ENCODE assay signal across 8 cellular contexts in genomic region chr1:173869108-173869359, GRCh38. TPM values are rescaled to one million over a fixed set of nuclear protein-coding genes. Genes with fewer than 3 reads are reported as not detected.
A peak's percentile ranks its signal among the peaks of the same experiment; 100 is the strongest.
DNase-seq lines count a peak whose midpoint lies in the region; ATAC-seq and TF ChIP-seq lines count a peak whose summit lies in the region.

No MANE protein-coding gene starts in this region.

- H2BK5ac ChIP-seq in mesendoderm (ENCODE audit: low read length) = no peak overlapping the region

- peak overlapping the region; percentile 61 for H3K18ac ChIP-seq in mesendoderm (ENCODE audit: low read length)

- no peak overlapping the region for H2AK5ac ChIP-seq in mesendoderm (ENCODE audit: low read length)

- H3K9me3 ChIP-seq in cardiac muscle cell (ENCODE audit: low read depth) = no peaks in the 10 kb centered on the region
- H3K9me3 ChIP-seq in body of pancreas = no peaks in the 10 kb centered on the region
- no peaks in the 10 kb centered on the region for H3K9me3 ChIP-seq in uterus

- H4K8ac ChIP-seq in mesendoderm (ENCODE audit: low read depth, low read length) = no peak overlapping the region

- no peak overlapping the region for H3K4ac ChIP-seq in mesendoderm (ENCODE audit: low read depth, low read length)

- peaks cover 11% of the 10 kb centered on the region for H3K79me1 ChIP-seq in mesendoderm (ENCODE audit: low read length)

- no peaks in the 10 kb centered on the region for H3K27me3 ChIP-seq in cardiac muscle cell
- H3K27me3 ChIP-seq in body of pancreas = no peaks in the 10 kb centered on the region
- H3K27me3 ChIP-seq in mesendoderm (ENCODE audit: insufficient read depth, low read length, poor library complexity) = no peaks in the 10 kb centered on the region
- H3K27me3 ChIP-seq in uterus = no peaks in the 10 kb centered on the region

- no peak overlapping the region for H4K5ac ChIP-seq in mesendoderm (ENCODE audit: low read length)

- DNase-seq in cardiac muscle cell (ENCODE audit: low read depth in 1 of 2, low spot score in 1 of 2) = no peak
- no peak for DNase-seq in left cardiac atrium
- DNase-seq in body of pancreas = no peak
- DNase-seq in mesendoderm = no peak
- DNase-seq in uterus = no peak
- DNase-seq in NOMO-1 treated with DMSO at 0.1 percent for 48 hours (lab: John Stamatoyannopoulos, UW; ENCODE audit: unreplicated experiment) = no peak
- DNase-seq in posterior cingulate gyrus = no peak

- ATAC-seq in left cardiac atrium = no peak
- ATAC-seq in body of pancreas = no peak
- ATAC-seq in GM21390 (IDR thresholded peaks at IDR 0.05; ENCODE audit: unreplicated experiment) = no peak

- H3K79me2 ChIP-seq in mesendoderm (ENCODE audit: control insufficient read depth, insufficient read depth, low read length) = peaks cover 37% of the 10 kb centered on the region

- no peak overlapping the region for H2BK15ac ChIP-seq in mesendoderm (replicated peaks; ENCODE audit: low read depth)

- TF ChIP-seq POLR2A in body of pancreas (IDR thresholded peaks at IDR 0.05) (no peak), uterus (IDR thresholded peaks at IDR 0.05) (no peak)

- intact Hi-C loops in left cardiac atrium (cut with DNase I) = no loop called here
- intact Hi-C loops in body of pancreas (cut with DNase I) = loop anchor here (10.0 kb wide), 1 partner anchor 86 kb away; no protein-coding TSS in a partner anchor
- intact Hi-C loops in uterus (cut with DNase I; ENCODE audit: low total_unique reads) = loop anchor here (5.0 kb wide), 1 partner anchor 153 kb away; the partner anchor contains the start of gene RC3H1
- intact Hi-C loops in posterior cingulate gyrus (cut with DNase I) = loop anchor here (2.0 to 5.0 kb wide), 2 partner anchors 153 to 290 kb away; partner anchors contain the start of genes RABGAP1L and RC3H1

- peak overlapping the region; percentile 88 for H3K56ac ChIP-seq in mesendoderm (ENCODE audit: low read length)

- H2BK120ac ChIP-seq in mesendoderm (ENCODE audit: low read depth, low read length) = no peak overlapping the region

- H3K4me1 ChIP-seq in cardiac muscle cell (ENCODE audit: low read depth) = peaks cover 19% of the 10 kb centered on the region
- H3K4me1 ChIP-seq in body of pancreas = peaks cover 55% of the 10 kb centered on the region
- no peaks in the 10 kb centered on the region for H3K4me1 ChIP-seq in mesendoderm (ENCODE audit: control insufficient read depth, low read depth, low read length)
- H3K4me1 ChIP-seq in uterus = no peaks in the 10 kb centered on the region

- H3K36me3 ChIP-seq in cardiac muscle cell = peaks cover 37% of the 10 kb centered on the region
- H3K36me3 ChIP-seq in body of pancreas (replicated peaks in 1 of 2; ENCODE audit: insufficient read depth in 1 of 2, low read depth in 2 of 2) = peaks cover 0 to 5% of the 10 kb centered on the region in 2 donors
- H3K36me3 ChIP-seq in mesendoderm (ENCODE audit: control insufficient read depth, insufficient read depth, low read length) = peaks cover 14% of the 10 kb centered on the region
- no peaks in the 10 kb centered on the region for H3K36me3 ChIP-seq in uterus

- no peak overlapping the region for H3K23ac ChIP-seq in mesendoderm (ENCODE audit: low read length)

- TF ChIP-seq CTCF in cardiac muscle cell (IDR thresholded peaks at IDR 0.05; ENCODE audit: low read depth, low read length) (no peak), body of pancreas (IDR thresholded peaks at IDR 0.05) (no peak), uterus (IDR thresholded peaks at IDR 0.05) (no peak)

- H3K27ac ChIP-seq in cardiac muscle cell = peak overlapping the region; percentile 82
- H3K27ac ChIP-seq in body of pancreas = peak overlapping the region; percentile 91 to 98 (median 97)
- peak overlapping the region; percentile 77 for H3K27ac ChIP-seq in mesendoderm (ENCODE audit: low read depth, low read length)
- H3K27ac ChIP-seq in uterus = peak overlapping the region; percentile 87 to 92

- peak overlapping the region; percentile 51 for H3K4me2 ChIP-seq in mesendoderm (ENCODE audit: low read length)

- WGBS in body of pancreas, 2 donors = 0 to 2% methylated on average over 3 of the region's 3 CpGs
- WGBS in mesendoderm (ENCODE audit: extremely low coverage, insufficient coverage, low lambda C conversion rate) = no CpG with 5 or more reads among the region's 3 CpGs

- H3K4me3 ChIP-seq in cardiac muscle cell (peak overlapping the region; percentile 55), body of pancreas (peak overlapping the region in 1 of 2 donors; percentile 53), mesendoderm (ENCODE audit: low read length) (peak overlapping the region; percentile 66), uterus (peak overlapping the region; percentile 65 to 74)

- peak overlapping the region; percentile 80 for H3K9ac ChIP-seq in mesendoderm (ENCODE audit: low read length)

RNA-seq across cellular contexts. Expression of gene ZBTB37, which starts 0.9 kb away (rescaled TPM):
- total RNA-seq in cardiac muscle cell (7.9 and 16.2 TPM in 2 replicates), left cardiac atrium (1 to 10 TPM; 9.3 to 9.4 TPM), body of pancreas (1 to 10 TPM; 6.2 to 6.6 TPM), uterus (10 to 100 TPM in 2 of 4 donors, 1 to 10 TPM in 2; 7.1 to 31.3 (median 11.2) TPM)
- 1.8 and 3.0 TPM in 2 replicates for polyA plus RNA-seq in cardiac muscle cell
- polyA plus RNA-seq in mesendoderm (2013, experiment 1 of 2) = 2.7 TPM
- polyA plus RNA-seq in mesendoderm (2013, experiment 2 of 2) = 2.7 TPM

RNA-seq across cellular contexts. Expression of gene GAS5, which starts 1.2 kb away (rescaled TPM):
- total RNA-seq in cardiac muscle cell = 210 and 350 TPM in 2 replicates
- polyA plus RNA-seq in cardiac muscle cell = 158 and 248 TPM in 2 replicates
- 100 to 1,000 TPM in 1 of 2 donors, 10 to 100 TPM in 1; 84.3 to 108 TPM for total RNA-seq in left cardiac atrium
- 100 to 1,000 TPM; 413 to 570 TPM for total RNA-seq in body of pancreas
- polyA plus RNA-seq in mesendoderm (2013, experiment 1 of 2) = 441 TPM
- polyA plus RNA-seq in mesendoderm (2013, experiment 2 of 2) = 415 TPM
- total RNA-seq in uterus = 1,000 to 10,000 TPM in 2 of 4 donors, 100 to 1,000 TPM in 2; 566 to 2,222 (median 828) TPM

RNA-seq across cellular contexts. Expression of gene CENPL, which starts 44.4 kb away (rescaled TPM):
- total RNA-seq in cardiac muscle cell (8.6 and 10.9 TPM in 2 replicates), left cardiac atrium (1 to 10 TPM; 4.3 to 4.9 TPM), body of pancreas (1 to 10 TPM in 1 of 2 donors, under 1 TPM in 1; 0.99 to 1.0 TPM), uterus (10 to 100 TPM in 1 of 4 donors, 1 to 10 TPM in 1, under 1 TPM in 1, not detected in 1; 0.51 to 24.2 (median 4.7) TPM)
- 4.9 and 9.9 TPM in 2 replicates for polyA plus RNA-seq in cardiac muscle cell
- polyA plus RNA-seq in mesendoderm (2013, experiment 1 of 2) = 10.6 TPM
- polyA plus RNA-seq in mesendoderm (2013, experiment 2 of 2) = 10.4 TPM

RNA-seq across cellular contexts. Expression of gene DARS2, which starts 44.6 kb away (rescaled TPM):
- total RNA-seq in cardiac muscle cell (9.3 and 15.6 TPM in 2 replicates), left cardiac atrium (10 to 100 TPM; 13.1 to 13.2 TPM), body of pancreas (10 to 100 TPM in 1 of 2 donors, 1 to 10 TPM in 1; 7.5 to 11.2 TPM), uterus (10 to 100 TPM in 3 of 4 donors, 1 to 10 TPM in 1; 4.1 to 20.0 (median 12.7) TPM)
- polyA plus RNA-seq in cardiac muscle cell = 14.6 and 22.7 TPM in 2 replicates
- polyA plus RNA-seq in mesendoderm (2013, experiment 1 of 2) = 31.1 TPM
- 29.8 TPM for polyA plus RNA-seq in mesendoderm (2013, experiment 2 of 2)

RNA-seq across cellular contexts. Expression of gene SERPINC1, which starts 48.1 kb away (rescaled TPM):
- 0.36 TPM in 1 of 2 replicates, not detected in the other for total RNA-seq in cardiac muscle cell
- polyA plus RNA-seq in cardiac muscle cell = not detected in 2 replicates
- total RNA-seq in left cardiac atrium = under 1 TPM; 0.21 to 0.35 TPM
- total RNA-seq in body of pancreas = not detected
- polyA plus RNA-seq in mesendoderm (2013, experiment 1 of 2) = not detected
- not detected for polyA plus RNA-seq in mesendoderm (2013, experiment 2 of 2)
- total RNA-seq in uterus = 1 to 10 TPM in 1 of 4 donors, not detected in 3; 1.0 TPM

Comparison
In these comparisons a context has a peak if more than half of its experiments do, and no peak if none do; other contexts are left out.
1. intact Hi-C loops: an anchor here in body of pancreas (10.0 kb wide), uterus (5.0 kb wide) and posterior cingulate gyrus (2.0 to 5.0 kb wide); none called in left cardiac atrium.